Comparison of ENCODE assay signal across 8 cellular contexts in the genomic region with DNA sequence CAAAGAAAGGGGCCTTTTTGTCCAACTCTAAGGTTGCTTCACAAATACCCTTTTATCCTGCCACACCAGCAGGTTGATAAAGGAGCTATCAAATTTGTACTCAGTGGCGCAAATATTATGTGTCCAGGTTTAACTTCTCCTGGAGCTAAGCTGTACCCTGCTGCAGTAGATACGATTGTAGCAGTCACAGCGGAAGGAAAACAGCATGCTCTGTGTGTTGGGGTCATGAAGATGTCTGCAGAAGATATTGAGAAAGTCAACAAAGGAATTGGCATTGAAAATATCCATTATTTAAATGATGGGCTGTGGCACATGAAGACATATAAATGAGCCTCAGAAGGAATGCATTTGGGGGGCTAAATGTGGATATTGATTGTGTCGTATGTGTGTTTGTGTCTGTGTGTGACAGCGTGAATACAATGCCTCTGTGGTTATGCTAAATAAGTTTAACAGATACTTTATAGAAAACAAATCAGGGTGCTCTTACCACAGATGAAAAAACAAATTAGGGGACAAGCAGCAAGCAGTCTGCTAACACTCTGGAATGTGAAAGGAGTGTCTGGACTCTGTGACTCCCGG. TPM values are rescaled to one million over a fixed set of nuclear protein-coding genes. Genes with fewer than 3 reads are reported as not detected.
DNase-seq lines count a peak whose midpoint lies in the region; ATAC-seq, FAIRE-seq and TF ChIP-seq lines count a peak whose summit lies in the region.

No MANE protein-coding gene starts in this region.

- H3K27ac ChIP-seq in right atrium auricular region = peak overlapping the region; percentile 86 to 87

- peak overlapping the region; percentile 48 to 56 for H3K4me3 ChIP-seq in right atrium auricular region
- H3K4me3 ChIP-seq in bronchial epithelial cell (ENCODE audit: low read depth, low read length) = peak overlapping the region; percentile 48
- peak overlapping the region; percentile 43 for H3K4me3 ChIP-seq in mononuclear cell (ENCODE audit: low read length)

- no peaks in the 10 kb centered on the region for H3K27me3 ChIP-seq in right atrium auricular region
- H3K27me3 ChIP-seq in bronchial epithelial cell (ENCODE audit: control insufficient read depth, insufficient read depth, low read length) = no peaks in the 10 kb centered on the region
- H3K27me3 ChIP-seq in mononuclear cell (ENCODE audit: insufficient read depth, low read length) = no peaks in the 10 kb centered on the region

- no peak for DNase-seq in right atrium auricular region (ENCODE audit: low spot score)
- no peak for DNase-seq in cardiac septum (ENCODE audit: low spot score)
- no peak for DNase-seq in bronchial epithelial cell (ENCODE audit: low read depth)
- DNase-seq in central memory CD4-positive, alpha-beta T cell = no peak
- no peak for DNase-seq in GDM1 (lab: John Stamatoyannopoulos, UW)

- no peak for TF ChIP-seq CTCF in right atrium auricular region (IDR thresholded peaks at IDR 0.05)
- TF ChIP-seq CTCF in bronchial epithelial cell (IDR thresholded peaks at IDR 0.05; ENCODE audit: insufficient read depth, low read length, severe bottlenecking) = no peak

- peaks cover 46% of the 10 kb centered on the region for H3K36me3 ChIP-seq in right atrium auricular region
- peaks cover 30% of the 10 kb centered on the region for H3K36me3 ChIP-seq in bronchial epithelial cell (ENCODE audit: control insufficient read depth, insufficient read depth, low read length)

- H3K4me1 ChIP-seq in right atrium auricular region (peaks cover 0 to 28% of the 10 kb centered on the region in 2 donors), mononuclear cell (ENCODE audit: insufficient read depth, low read length) (peaks cover 22% of the 10 kb centered on the region)

- intact Hi-C loops in cardiac septum (cut with DNase I) = no loop called here

- no peaks in the 10 kb centered on the region for H3K9me3 ChIP-seq in right atrium auricular region
- no peaks in the 10 kb centered on the region for H3K9me3 ChIP-seq in mononuclear cell (ENCODE audit: low read depth, low read length)

- no peak for FAIRE-seq in bronchial epithelial cell (lab: Jason Lieb, UNC)

- ATAC-seq in GM18498 (IDR thresholded peaks at IDR 0.05; ENCODE audit: unreplicated experiment) (no peak), GM18868 (IDR thresholded peaks at IDR 0.05; ENCODE audit: unreplicated experiment) (no peak)

RNA-seq across cellular contexts. Expression of gene HM13, which starts 33.6 kb away (rescaled TPM):
- total RNA-seq in right atrium auricular region (10 to 100 TPM; 31.7 to 45.7 TPM), cardiac septum (43.7 TPM), bronchial epithelial cell (46.9 and 52.9 TPM in 2 replicates), mononuclear cell (62.0 TPM)

RNA-seq across cellular contexts. Expression of gene ID1, which starts 57.3 kb away (rescaled TPM):
- total RNA-seq in right atrium auricular region (100 to 1,000 TPM; 450 to 815 TPM), cardiac septum (163 TPM), bronchial epithelial cell (426 and 930 TPM in 2 replicates), mononuclear cell (17.1 TPM)
